ENCODE assay signal across 30 cellular contexts in the genomic region with DNA sequence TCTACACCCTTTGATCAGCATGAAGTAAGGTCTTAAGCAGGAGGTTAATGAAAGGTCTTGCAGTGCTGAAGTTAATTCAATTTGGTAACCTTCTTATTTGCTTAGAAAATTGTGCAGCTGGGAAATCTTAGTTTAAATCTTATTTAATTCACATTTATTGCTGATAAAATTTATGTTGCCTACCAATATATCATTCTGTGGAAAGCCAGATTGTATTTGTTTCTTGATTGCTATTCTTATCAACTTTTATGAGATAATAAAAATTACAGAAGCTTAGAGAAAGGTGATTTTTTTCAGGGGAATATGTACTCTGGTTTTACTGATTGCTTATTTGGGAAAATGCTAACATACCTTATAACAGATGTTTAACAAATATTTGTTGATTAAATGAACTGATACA.
"Had no signal": no experiment of that assay in that cellular context is flagged by ENCODE, and none has a peak within 500 bp of the region (broad histone marks: within the 10 kb centered on the region; RNA-seq: fewer than 3 reads in every experiment).

No MANE protein-coding gene starts in this region.

- H3K36me3 ChIP-seq: adrenal gland, gastroesophageal sphincter, WERI-Rb-1 had no signal

- FAIRE-seq: colon had no signal

- H3K27ac ChIP-seq: adrenal gland, body of pancreas, esophagus muscularis mucosa, gastroesophageal sphincter, heart right ventricle, WERI-Rb-1 had no signal

- H3K27me3 ChIP-seq: adrenal gland, body of pancreas, esophagus muscularis mucosa, gastroesophageal sphincter, heart right ventricle had no signal

- DNase-seq: activated B cell treated with CpG ODN at 0.5 μM for 24 hours; activated CD4-positive, alpha-beta T cell treated with anti-CD3 and anti-CD28 coated beads for 48 hours; activated CD4-positive, alpha-beta T cell treated with anti-CD3 and anti-CD28 coated beads, Interleukin-2, amount 50 U/mL, for 1 hour; activated CD4-positive, alpha-beta T cell treated with anti-CD3 and anti-CD28 coated beads, Interleukin-2, amount 50 U/mL, for 48 hours; activated CD8-positive, alpha-beta memory T cell treated with anti-CD3 and anti-CD28 coated beads for 24 hours; activated CD8-positive, alpha-beta T cell treated with anti-CD3 and anti-CD28 coated beads for 36 hours; activated effector memory CD4-positive, alpha-beta T cell treated with anti-CD3 and anti-CD28 coated beads, Interleukin-2, amount 50 U/mL, for 16 hours; activated naive CD4-positive, alpha-beta T cell treated with anti-CD3 and anti-CD28 coated beads for 36 hours; activated naive CD8-positive, alpha-beta T cell treated with anti-CD3 and anti-CD28 coated beads for 36 hours; activated naive CD8-positive, alpha-beta T cell treated with anti-CD3 and anti-CD28 coated beads, Interleukin-2, amount 50 U/mL, for 24 hours; activated T-cell treated with anti-CD3 and anti-CD28 coated beads, Interleukin-2, amount 50 U/mL, for 48 hours; adrenal gland; amygdala; aorta; body of pancreas; caudate nucleus; cortex of kidney; dermis blood vessel endothelial cell; effector CD4-positive, alpha-beta T cell; effector memory CD8-positive, alpha-beta T cell; erythroblast; foreskin melanocyte; heart right ventricle; T-helper 17 cell; T1000; WERI-Rb-1 had no signal

- H3K4me3 ChIP-seq: adrenal gland, body of pancreas, esophagus muscularis mucosa, gastroesophageal sphincter, heart right ventricle had no signal

- ATAC-seq: activated CD4-positive, CD25-positive, alpha-beta regulatory T cell treated with anti-CD3 and anti-CD28 coated beads, Interleukin-2, amount 50 U/mL, for 24 hours; activated CD8-positive, alpha-beta T cell treated with anti-CD3 and anti-CD28 coated beads for 36 hours; activated naive CD8-positive, alpha-beta T cell treated with anti-CD3 and anti-CD28 coated beads, Interleukin-2, amount 50 U/mL, for 24 hours; body of pancreas; effector memory CD8-positive, alpha-beta T cell; gastroesophageal sphincter; heart right ventricle; T-helper 17 cell had no signal

- H3K4me1 ChIP-seq: body of pancreas, esophagus muscularis mucosa, gastroesophageal sphincter, heart right ventricle had no signal

- H3K9me3 ChIP-seq: adrenal gland, body of pancreas, esophagus muscularis mucosa, gastroesophageal sphincter had no signal
